22 cellular contexts compared by ENCODE assay signal in genomic region chr4:94305468-94306225, GRCh38. TPM values are rescaled to one million over a fixed set of nuclear protein-coding genes. Genes with fewer than 3 reads are reported as not detected.
A peak's percentile ranks its signal among the peaks of the same experiment; 100 is the strongest.
DNase-seq lines count a peak whose midpoint lies in the region; ATAC-seq and TF ChIP-seq lines count a peak whose summit lies in the region.
"Had no signal": no experiment of that assay in that cellular context is flagged by ENCODE, and none has a peak within 500 bp of the region (broad histone marks: within the 10 kb centered on the region; RNA-seq: fewer than 3 reads in every experiment).

No MANE protein-coding gene starts in this region.

- TF ChIP-seq CTCF in fibroblast of villous mesenchyme (IDR thresholded peaks at IDR 0.05; ENCODE audit: insufficient read depth, low read depth, low read length): no peak

- H3K4me3 ChIP-seq in fibroblast of villous mesenchyme (ENCODE audit: low read depth, low read length) (no peak overlapping the region), skeletal muscle cell (ENCODE audit: low read depth, low read length) (no peak overlapping the region)
- H3K4me3 ChIP-seq: gastroesophageal sphincter, transverse colon had no signal

- ATAC-seq in activated CD4-positive, CD25-positive, alpha-beta regulatory T cell treated with anti-CD3 and anti-CD28 coated beads, Interleukin-2, amount 50 U/mL, for 24 hours: no peak
- ATAC-seq: gastroesophageal sphincter; stimulated activated naive CD8-positive, alpha-beta T cell treated with anti-CD3 and anti-CD28 coated beads, Interleukin-15, amount 100 ng/mL, for 72 hours had no signal

- DNase-seq in DMS 273 treated with DMSO at 0.1 percent for 48 hours (lab: John Stamatoyannopoulos, UW) (peak; percentile 50), NCI-H69 (lab: John Stamatoyannopoulos, UW) (peak; percentile 22), fibroblast of villous mesenchyme (ENCODE audit: low read depth) (peak; percentile 32), skeletal muscle cell (ENCODE audit: low read depth) (peak; percentile 21), epidermal melanocyte (ENCODE audit: insufficient read length, low spot score) (no peak), inferior parietal cortex (ENCODE audit: extremely low spot score) (no peak)
- DNase-seq: activated CD4-positive, alpha-beta T cell treated with anti-CD3 and anti-CD28 coated beads, Interleukin-2, amount 50 U/mL, for 1 hour; activated CD8-positive, alpha-beta memory T cell treated with anti-CD3 and anti-CD28 coated beads, Interleukin-2, amount 50 U/mL, for 48 hours; Kasumi-1; kidney; NCI-H1092 treated with DMSO at 0.1 percent for 48 hours; NCI-H2029 treated with DMSO at 0.1 percent for 48 hours; NCI-H446; nephron progenitor cell; RPMI8226; small intestine; stimulated activated CD4-positive, alpha-beta T cell treated with anti-CD3 and anti-CD28 coated beads, Interleukin-4, amount 100 ng/mL, for 24 hours; stimulated activated naive CD8-positive, alpha-beta T cell treated with anti-CD3 and anti-CD28 coated beads, Interleukin-15, amount 100 ng/mL, for 72 hours; transverse colon had no signal

RNA-seq across cellular contexts. Expression of gene HPGDS, which starts 37.0 kb away (rescaled TPM):
- total RNA-seq in fibroblast of villous mesenchyme: not detected in 2 replicates
- total RNA-seq: mesothelial cell of epicardium had no signal

Comparison
In these comparisons a context has a peak if more than half of its experiments do, and no peak if none do; other contexts are left out.
1. DNase-seq: peak in DMS 273 treated with DMSO at 0.1 percent for 48 hours (single experiment), NCI-H69 (single experiment), fibroblast of villous mesenchyme (single experiment) and skeletal muscle cell (single experiment); none in epidermal melanocyte (single experiment) and inferior parietal cortex (single experiment).